Comparison of ENCODE assay signal across 1 cellular context in genomic region chr10:91632671-91633550, GRCh38.
TF ChIP-seq lines count a peak whose summit lies in the region.

TSS of gene PPP1R3C (minus strand) at chr10:91633071. CDS start at chr10:91632969, 102 bp downstream.

TF ChIP-seq in HepG2, 621 proteins besides CTCF, POLR2A, EP300 and RAD21 (continued from another document and continues in another):
- TF ChIP-seq, protein P1, sequence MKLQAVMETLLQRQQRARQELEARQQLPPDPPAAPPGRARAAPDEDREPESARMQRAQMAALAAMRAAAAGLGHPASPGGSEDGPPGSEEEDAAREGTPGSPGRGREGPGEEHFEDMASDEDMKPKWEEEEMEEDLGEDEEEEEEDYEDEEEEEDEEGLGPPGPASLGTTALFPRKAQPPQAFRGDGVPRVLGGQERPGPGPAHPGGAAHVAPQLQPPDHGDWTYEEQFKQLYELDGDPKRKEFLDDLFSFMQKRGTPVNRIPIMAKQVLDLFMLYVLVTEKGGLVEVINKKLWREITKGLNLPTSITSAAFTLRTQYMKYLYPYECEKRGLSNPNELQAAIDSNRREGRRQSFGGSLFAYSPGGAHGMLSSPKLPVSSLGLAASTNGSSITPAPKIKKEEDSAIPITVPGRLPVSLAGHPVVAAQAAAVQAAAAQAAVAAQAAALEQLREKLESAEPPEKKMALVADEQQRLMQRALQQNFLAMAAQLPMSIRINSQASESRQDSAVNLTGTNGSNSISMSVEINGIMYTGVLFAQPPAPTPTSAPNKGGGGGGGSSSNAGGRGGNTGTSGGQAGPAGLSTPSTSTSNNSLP (IDR thresholded peaks at IDR 0.05; ENCODE audit: low read depth, low read length), result no peak; the same call in 1 of the 2 replicates
- TF ChIP-seq ZFY (CRISPR knock-in tag; IDR thresholded peaks at IDR 0.05) (peak; percentile 85), IRF9 (CRISPR knock-in tag; IDR thresholded peaks at IDR 0.05; ENCODE audit: borderline replicate concordance) (peak; percentile 94; the same call in 1 of the 2 replicates), UBTF (CRISPR knock-in tag; IDR thresholded peaks at IDR 0.05) (peak; percentile 100), ZNF878 (CRISPR knock-in tag; IDR thresholded peaks at IDR 0.05) (peak; percentile 92; the same call in 1 of the 2 replicates), ZNF597 (CRISPR knock-in tag; IDR thresholded peaks at IDR 0.05) (no peak), ZNF605 (CRISPR knock-in tag; IDR thresholded peaks at IDR 0.05) (peak; percentile 98), CREBL2 (CRISPR knock-in tag; IDR thresholded peaks at IDR 0.05; ENCODE audit: borderline replicate concordance) (peak; percentile 41; the same call in 1 of the 2 replicates), GABPB1 (CRISPR knock-in tag; IDR thresholded peaks at IDR 0.05) (peak; percentile 86), FOXK2 (IDR thresholded peaks at IDR 0.05) (no peak), PREB (CRISPR knock-in tag; IDR thresholded peaks at IDR 0.05) (peak; percentile 80), DDIT3 (CRISPR knock-in tag; IDR thresholded peaks at IDR 0.05) (no peak), ZNF570 (CRISPR knock-in tag; IDR thresholded peaks at IDR 0.05; ENCODE audit: borderline replicate concordance) (peak; percentile 80; the same call in 1 of the 2 replicates), ELF4 (CRISPR knock-in tag; IDR thresholded peaks at IDR 0.05; ENCODE audit: borderline replicate concordance) (no peak), DMAP1 (CRISPR knock-in tag; IDR thresholded peaks at IDR 0.05) (peak; percentile 86; the same call in 1 of the 2 replicates), SYNCRIP (IDR thresholded peaks at IDR 0.05; ENCODE audit: insufficient read depth, low read depth, low read length) (no peak), ZNF382 (CRISPR knock-in tag; IDR thresholded peaks at IDR 0.05; ENCODE audit: borderline replicate concordance) (no peak), ZNF720 (CRISPR knock-in tag; IDR thresholded peaks at IDR 0.05) (no peak), GATAD1 (CRISPR knock-in tag; IDR thresholded peaks at IDR 0.05) (peak; percentile 79), ESRRA (CRISPR knock-in tag; IDR thresholded peaks at IDR 0.05; ENCODE audit: low read depth) (peak; percentile 69), MLLT10 (CRISPR knock-in tag; IDR thresholded peaks at IDR 0.05) (no peak), AGO1 (IDR thresholded peaks at IDR 0.05; ENCODE audit: low read depth, low read length, poor library complexity, severe bottlenecking) (peak; percentile 74), SIX1 (CRISPR knock-in tag; IDR thresholded peaks at IDR 0.05; ENCODE audit: borderline replicate concordance) (peak; percentile 44), ARNT2 (CRISPR knock-in tag; IDR thresholded peaks at IDR 0.05; ENCODE audit: low read depth) (peak; percentile 88), GTF3A (CRISPR knock-in tag; conservative IDR thresholded peaks at IDR 0.05) (0 out of 2 replicates have a peak, but pooled peaks have one; percentile 57), SAFB2 (CRISPR knock-in tag; IDR thresholded peaks at IDR 0.05; ENCODE audit: borderline replicate concordance, low read depth) (peak; percentile 97; the same call in 1 of the 2 replicates), ARID2 (CRISPR knock-in tag; IDR thresholded peaks at IDR 0.05; ENCODE audit: borderline replicate concordance) (peak; percentile 95), ZNF317 (CRISPR knock-in tag; IDR thresholded peaks at IDR 0.05) (no peak), PHF8 (CRISPR knock-in tag; IDR thresholded peaks at IDR 0.05) (peak; percentile 91), ZNF383 (CRISPR knock-in tag; IDR thresholded peaks at IDR 0.05; ENCODE audit: borderline replicate concordance) (peak; percentile 57; the same call in 1 of the 2 replicates), ZNF598 (CRISPR knock-in tag; IDR thresholded peaks at IDR 0.05; ENCODE audit: borderline replicate concordance) (peak; percentile 91; the same call in 1 of the 2 replicates), ZNF24 (IDR thresholded peaks at IDR 0.05) (no peak), CAMTA2 (CRISPR knock-in tag; IDR thresholded peaks at IDR 0.05; ENCODE audit: borderline replicate concordance) (no peak), RXRB (CRISPR knock-in tag; IDR thresholded peaks at IDR 0.05; ENCODE audit: borderline replicate concordance) (peak; percentile 85), KLF9 (CRISPR knock-in tag; IDR thresholded peaks at IDR 0.05; ENCODE audit: low read depth) (peak; percentile 72; the same call in 1 of the 2 replicates), CREM (IDR thresholded peaks at IDR 0.05) (peak; percentile 53), CREM (CRISPR knock-in tag; IDR thresholded peaks at IDR 0.05) (no peak)
- TF ChIP-seq, protein P2, sequence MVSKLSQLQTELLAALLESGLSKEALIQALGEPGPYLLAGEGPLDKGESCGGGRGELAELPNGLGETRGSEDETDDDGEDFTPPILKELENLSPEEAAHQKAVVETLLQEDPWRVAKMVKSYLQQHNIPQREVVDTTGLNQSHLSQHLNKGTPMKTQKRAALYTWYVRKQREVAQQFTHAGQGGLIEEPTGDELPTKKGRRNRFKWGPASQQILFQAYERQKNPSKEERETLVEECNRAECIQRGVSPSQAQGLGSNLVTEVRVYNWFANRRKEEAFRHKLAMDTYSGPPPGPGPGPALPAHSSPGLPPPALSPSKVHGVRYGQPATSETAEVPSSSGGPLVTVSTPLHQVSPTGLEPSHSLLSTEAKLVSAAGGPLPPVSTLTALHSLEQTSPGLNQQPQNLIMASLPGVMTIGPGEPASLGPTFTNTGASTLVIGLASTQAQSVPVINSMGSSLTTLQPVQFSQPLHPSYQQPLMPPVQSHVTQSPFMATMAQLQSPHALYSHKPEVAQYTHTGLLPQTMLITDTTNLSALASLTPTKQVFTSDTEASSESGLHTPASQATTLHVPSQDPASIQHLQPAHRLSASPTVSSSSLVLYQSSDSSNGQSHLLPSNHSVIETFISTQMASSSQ (IDR thresholded peaks at IDR 0.05; ENCODE audit: low read depth), result no peak
- TF ChIP-seq, protein P2 (CRISPR knock-in tag; IDR thresholded peaks at IDR 0.05; ENCODE audit: borderline replicate concordance), result peak; percentile 71; the same call in 1 of the 2 replicates
- TF ChIP-seq, protein P3, sequence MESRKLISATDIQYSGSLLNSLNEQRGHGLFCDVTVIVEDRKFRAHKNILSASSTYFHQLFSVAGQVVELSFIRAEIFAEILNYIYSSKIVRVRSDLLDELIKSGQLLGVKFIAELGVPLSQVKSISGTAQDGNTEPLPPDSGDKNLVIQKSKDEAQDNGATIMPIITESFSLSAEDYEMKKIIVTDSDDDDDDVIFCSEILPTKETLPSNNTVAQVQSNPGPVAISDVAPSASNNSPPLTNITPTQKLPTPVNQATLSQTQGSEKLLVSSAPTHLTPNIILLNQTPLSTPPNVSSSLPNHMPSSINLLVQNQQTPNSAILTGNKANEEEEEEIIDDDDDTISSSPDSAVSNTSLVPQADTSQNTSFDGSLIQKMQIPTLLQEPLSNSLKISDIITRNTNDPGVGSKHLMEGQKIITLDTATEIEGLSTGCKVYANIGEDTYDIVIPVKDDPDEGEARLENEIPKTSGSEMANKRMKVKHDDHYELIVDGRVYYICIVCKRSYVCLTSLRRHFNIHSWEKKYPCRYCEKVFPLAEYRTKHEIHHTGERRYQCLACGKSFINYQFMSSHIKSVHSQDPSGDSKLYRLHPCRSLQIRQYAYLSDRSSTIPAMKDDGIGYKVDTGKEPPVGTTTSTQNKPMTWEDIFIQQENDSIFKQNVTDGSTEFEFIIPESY (CRISPR knock-in tag; IDR thresholded peaks at IDR 0.05), result no peak
- TF ChIP-seq, protein P4, sequence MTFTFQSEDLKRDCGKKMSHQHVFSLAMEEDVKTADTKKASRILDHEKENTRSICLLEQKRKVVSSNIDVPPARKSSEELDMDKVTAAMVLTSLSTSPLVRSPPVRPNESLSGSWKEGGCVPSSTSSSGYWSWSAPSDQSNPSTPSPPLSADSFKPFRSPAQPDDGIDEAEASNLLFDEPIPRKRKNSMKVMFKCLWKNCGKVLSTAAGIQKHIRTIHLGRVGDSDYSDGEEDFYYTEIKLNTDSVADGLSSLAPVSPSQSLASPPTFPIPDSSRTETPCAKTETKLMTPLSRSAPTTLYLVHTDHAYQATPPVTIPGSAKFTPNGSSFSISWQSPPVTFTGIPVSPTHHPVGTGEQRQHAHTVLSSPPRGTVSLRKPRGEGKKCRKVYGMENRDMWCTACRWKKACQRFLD (CRISPR knock-in tag; IDR thresholded peaks at IDR 0.05; ENCODE audit: borderline replicate concordance), result 0 out of 2 replicates have a peak, but pooled peaks have one; percentile 91
- TF ChIP-seq, protein P5, sequence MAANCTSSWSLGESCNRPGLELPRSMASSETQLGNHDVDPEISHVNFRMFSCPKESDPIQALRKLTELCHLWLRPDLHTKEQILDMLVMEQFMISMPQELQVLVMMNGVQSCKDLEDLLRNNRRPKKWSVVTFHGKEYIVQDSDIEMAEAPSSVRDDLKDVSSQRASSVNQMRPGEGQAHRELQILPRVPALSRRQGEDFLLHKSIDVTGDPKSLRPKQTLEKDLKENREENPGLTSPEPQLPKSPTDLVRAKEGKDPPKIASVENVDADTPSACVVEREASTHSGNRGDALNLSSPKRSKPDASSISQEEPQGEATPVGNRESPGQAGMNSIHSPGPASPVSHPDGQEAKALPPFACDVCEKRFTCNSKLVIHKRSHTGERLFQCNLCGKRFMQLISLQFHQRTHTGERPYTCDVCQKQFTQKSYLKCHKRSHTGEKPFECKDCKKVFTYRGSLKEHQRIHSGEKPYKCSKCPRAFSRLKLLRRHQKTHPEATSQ (CRISPR knock-in tag; IDR thresholded peaks at IDR 0.05; ENCODE audit: borderline replicate concordance), result peak; percentile 98
- TF ChIP-seq, protein P6, sequence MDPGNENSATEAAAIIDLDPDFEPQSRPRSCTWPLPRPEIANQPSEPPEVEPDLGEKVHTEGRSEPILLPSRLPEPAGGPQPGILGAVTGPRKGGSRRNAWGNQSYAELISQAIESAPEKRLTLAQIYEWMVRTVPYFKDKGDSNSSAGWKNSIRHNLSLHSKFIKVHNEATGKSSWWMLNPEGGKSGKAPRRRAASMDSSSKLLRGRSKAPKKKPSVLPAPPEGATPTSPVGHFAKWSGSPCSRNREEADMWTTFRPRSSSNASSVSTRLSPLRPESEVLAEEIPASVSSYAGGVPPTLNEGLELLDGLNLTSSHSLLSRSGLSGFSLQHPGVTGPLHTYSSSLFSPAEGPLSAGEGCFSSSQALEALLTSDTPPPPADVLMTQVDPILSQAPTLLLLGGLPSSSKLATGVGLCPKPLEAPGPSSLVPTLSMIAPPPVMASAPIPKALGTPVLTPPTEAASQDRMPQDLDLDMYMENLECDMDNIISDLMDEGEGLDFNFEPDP (CRISPR knock-in tag; conservative IDR thresholded peaks at IDR 0.05), result no peak
